Comparison of ENCODE assay signal across 1 cellular context in genomic region chr10:71815515-71816130, GRCh38.
TF ChIP-seq lines count a peak whose summit lies in the region.

No MANE protein-coding gene starts in this region.

TF ChIP-seq in GM12878, 131 proteins besides CTCF, POLR2A, EP300 and RAD21:
- TF ChIP-seq JUNB (IDR thresholded peaks at IDR 0.05) (no peak), HSF1 (IDR thresholded peaks at IDR 0.05; ENCODE audit: low read depth, low read length) (no peak), HCFC1 (IDR thresholded peaks at IDR 0.05; ENCODE audit: low read length) (no peak), CHD4 (IDR thresholded peaks at IDR 0.05) (no peak), RELB (IDR thresholded peaks at IDR 0.05; ENCODE audit: low read depth) (no peak), ZBTB4 (CRISPR knock-in tag; IDR thresholded peaks at IDR 0.05) (no peak), PRDM15 (CRISPR knock-in tag; IDR thresholded peaks at IDR 0.05) (no peak), NRF1 (conservative IDR thresholded peaks at IDR 0.05; ENCODE audit: low read depth, low read length) (no peak), ATF7 (IDR thresholded peaks at IDR 0.05; ENCODE audit: low read depth) (no peak), ZNF274 (IDR thresholded peaks at IDR 0.05; ENCODE audit: insufficient read depth, insufficient read length) (no peak), SUPT20H (IDR thresholded peaks at IDR 0.05; ENCODE audit: borderline replicate concordance, control insufficient read depth, low read depth, low read length) (no peak), RB1 (IDR thresholded peaks at IDR 0.05; ENCODE audit: borderline replicate concordance) (no peak), BCL11A (IDR thresholded peaks at IDR 0.05; ENCODE audit: low read depth, low read length) (no peak), MXI1 (IDR thresholded peaks at IDR 0.05; ENCODE audit: low read depth, low read length) (no peak), GABPA (IDR thresholded peaks at IDR 0.05; ENCODE audit: low read depth) (no peak), BHLHE40 (IDR thresholded peaks at IDR 0.05; ENCODE audit: borderline replicate concordance in 1 of 2, low read depth in 2 of 2, low read length in 1 of 2) (no peak)
